Comparison of ENCODE assay signal across 27 cellular contexts in the genomic region with DNA sequence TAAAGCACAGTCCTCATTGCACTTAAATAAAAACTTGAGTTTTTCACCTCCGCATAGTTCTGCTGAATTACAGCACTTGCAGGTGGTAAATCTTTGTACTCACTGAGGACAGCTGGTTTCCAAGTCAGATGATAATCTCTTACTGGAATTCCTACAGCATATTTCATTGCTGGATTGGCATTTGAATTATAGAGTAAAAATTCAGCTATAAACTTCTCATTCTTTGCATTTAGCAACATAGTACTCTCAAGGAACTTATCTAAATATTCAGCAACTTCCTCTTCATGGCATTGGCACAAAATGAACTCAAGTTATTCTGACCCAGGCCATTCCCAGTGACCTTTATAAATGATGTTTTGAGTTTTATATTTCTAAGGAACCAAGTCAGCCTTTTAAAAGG. TPM values are rescaled to one million over a fixed set of nuclear protein-coding genes. Genes with fewer than 3 reads are reported as not detected.
A peak's percentile ranks its signal among the peaks of the same experiment; 100 is the strongest.
DNase-seq lines count a peak whose midpoint lies in the region; ATAC-seq, FAIRE-seq and TF ChIP-seq lines count a peak whose summit lies in the region.
"Had no signal": no experiment of that assay in that cellular context is flagged by ENCODE, and none has a peak within 500 bp of the region (broad histone marks: within the 10 kb centered on the region; RNA-seq: fewer than 3 reads in every experiment).

No MANE protein-coding gene starts in this region.

- no peaks in the 10 kb centered on the region; a peak in 1 of 4 replicates for H3K4me1 ChIP-seq in SK-N-SH (ENCODE audit: control insufficient read depth in 1 of 2, insufficient read depth in 2 of 2, low read depth in 1 of 2, low read length in 1 of 2)
- H3K4me1 ChIP-seq in endothelial cell of umbilical vein (ENCODE audit: control insufficient read depth, extremely low read depth, insufficient read depth, low read length), result no peaks in the 10 kb centered on the region
- H3K4me1 ChIP-seq in PC-9 (replicated peaks; ENCODE audit: insufficient read depth), result no peaks in the 10 kb centered on the region; the same call in 1 of the 2 replicates

- no peaks in the 10 kb centered on the region for H3K27me3 ChIP-seq in SK-N-SH (ENCODE audit: insufficient read depth)
- no peaks in the 10 kb centered on the region for H3K27me3 ChIP-seq in endothelial cell of umbilical vein (ENCODE audit: control insufficient read depth in 2 of 2, insufficient read depth in 2 of 2, low read length in 2 of 2)
- H3K27me3 ChIP-seq in PC-9 (ENCODE audit: insufficient read depth, low read depth), result no peaks in the 10 kb centered on the region
- H3K27me3 ChIP-seq: BLaER1 treated with 17β-estradiol and CSF1 and Interleukin-3, amounts not matched to agents 10 nM and 100 nM had no signal

- no peaks in the 10 kb centered on the region for H3K9me2 ChIP-seq in SK-N-SH
- H3K9me2 ChIP-seq in PC-9 (ENCODE audit: insufficient read depth), result no peaks in the 10 kb centered on the region

- dilution Hi-C loops in endothelial cell of umbilical vein (cut with MboI; ENCODE audit: extremely low pct_ligation_motif_present, low sequenced_read_pairs), result no loop called here

- H3F3A ChIP-seq in SK-N-SH (replicated peaks; ENCODE audit: insufficient read depth) (peaks cover 7% of the 10 kb centered on the region), PC-9 (ENCODE audit: insufficient read depth, low read depth) (no peaks in the 10 kb centered on the region)

- TF ChIP-seq EP300 in SK-N-SH (IDR thresholded peaks at IDR 0.05; ENCODE audit: borderline replicate concordance in 1 of 2, low read depth in 1 of 2, low read length in 1 of 2), result peak in 1 of 2 experiments; percentile 16; a peak in 1 of 4 replicates

- H4K20me1 ChIP-seq in SK-N-SH (ENCODE audit: insufficient read depth), result no peaks in the 10 kb centered on the region
- no peaks in the 10 kb centered on the region for H4K20me1 ChIP-seq in endothelial cell of umbilical vein (replicated peaks; ENCODE audit: control insufficient read depth, extremely low read depth, insufficient read depth, low read length)
- H4K20me1 ChIP-seq in PC-9 (ENCODE audit: insufficient read depth), result no peaks in the 10 kb centered on the region
- H4K20me1 ChIP-seq: BLaER1 treated with 17β-estradiol and CSF1 and Interleukin-3, amounts not matched to agents 10 nM and 100 nM had no signal

- TF ChIP-seq RAD21 in SK-N-SH (IDR thresholded peaks at IDR 0.05; ENCODE audit: low read length), result no peak

- peak; percentile 61 for DNase-seq in EH (ENCODE audit: low read depth)
- DNase-seq in SK-N-SH, result no peak
- peak; percentile 67 for DNase-seq in endothelial cell of umbilical vein (ENCODE audit: low read depth, low spot score)
- DNase-seq in left colon, result no peak
- no peak for DNase-seq in NCI-H1436 (lab: John Stamatoyannopoulos, UW)
- no peak for DNase-seq in GM20000 (ENCODE audit: low spot score)
- no peak for DNase-seq in PC-9
- DNase-seq: ACHN; Calu3; CD4-positive, alpha-beta memory T cell; DMS153; GDM1; GM23248; KBM-7; NCI-H1092; NCI-H1436 treated with DMSO at 0.1 percent for 48 hours; NCI-H1930; NCI-H2227 treated with DMSO at 0.1 percent for 48 hours; NCI-H524 treated with DMSO at 0.1 percent for 48 hours; OCI-M1 had no signal

- peak overlapping the region in 1 of 2 experiments; percentile 66; a peak in 1 of 4 replicates for H3K27ac ChIP-seq in SK-N-SH (ENCODE audit: low read depth in 2 of 2, low read length in 1 of 2)
- H3K27ac ChIP-seq in endothelial cell of umbilical vein (ENCODE audit: insufficient read depth, low read depth, low read length), result no peak overlapping the region
- H3K27ac ChIP-seq in PC-9, result no peak overlapping the region
- H3K27ac ChIP-seq: 22Rv1; BLaER1 treated with 17β-estradiol and CSF1 and Interleukin-3, amounts not matched to agents 10 nM and 100 nM; GM23248; HL-60 had no signal

- FAIRE-seq in endothelial cell of umbilical vein (lab: Jason Lieb, UNC), result no peak
- FAIRE-seq: HepG2 had no signal

- peaks cover 34 to 45% of the 10 kb centered on the region in 2 experiments for H3K36me3 ChIP-seq in SK-N-SH (replicated peaks in 1 of 2; ENCODE audit: control insufficient read depth in 1 of 2, insufficient read depth in 2 of 2, low read length in 1 of 2)
- peaks cover 4 to 11% of the 10 kb centered on the region in 2 experiments for H3K36me3 ChIP-seq in endothelial cell of umbilical vein (ENCODE audit: control insufficient read depth in 2 of 2, extremely low read depth in 1 of 2, insufficient read depth in 2 of 2, low read length in 2 of 2)
- peaks cover 19% of the 10 kb centered on the region; the same call in 1 of the 2 replicates for H3K36me3 ChIP-seq in PC-9 (ENCODE audit: low read depth)

- H3K4me3 ChIP-seq in SK-N-SH (ENCODE audit: low read depth in 2 of 2, low read length in 1 of 2), result no peak overlapping the region
- no peak overlapping the region for H3K4me3 ChIP-seq in endothelial cell of umbilical vein (replicated peaks in 1 of 3; ENCODE audit: insufficient read depth in 1 of 3, low read depth in 1 of 3, low read length in 3 of 3)
- H3K4me3 ChIP-seq in PC-9, result no peak overlapping the region
- H3K4me3 ChIP-seq: BLaER1 treated with 17β-estradiol and CSF1 and Interleukin-3, amounts not matched to agents 10 nM and 100 nM; GM23248; HAP-1 had no signal

- no peak for TF ChIP-seq POLR2A in endothelial cell of umbilical vein (IDR thresholded peaks at IDR 0.05; ENCODE audit: low read depth, low read length)

- BruUV-seq in endothelial cell of umbilical vein (replicated peaks; lab: Mats Ljungman, UMichigan) (no TSS peak), PC-9 (replicated peaks; lab: Mats Ljungman, UMichigan) (no TSS peak)

- H3K9me3 ChIP-seq in SK-N-SH (no peaks in the 10 kb centered on the region), endothelial cell of umbilical vein (replicated peaks; ENCODE audit: control insufficient read depth, insufficient read depth, low read length) (no peaks in the 10 kb centered on the region), PC-9 (ENCODE audit: insufficient read depth, low read depth) (peaks cover 12% of the 10 kb centered on the region)

- H3K9me1 ChIP-seq in endothelial cell of umbilical vein (replicated peaks; ENCODE audit: control insufficient read depth, extremely low read depth, insufficient read depth, low read length), result no peaks in the 10 kb centered on the region

- H3K9ac ChIP-seq in SK-N-SH (no peak overlapping the region), endothelial cell of umbilical vein (replicated peaks; ENCODE audit: extremely low read depth, insufficient read depth, low read length) (no peak overlapping the region)
- H3K9ac ChIP-seq: BLaER1 treated with 17β-estradiol and CSF1 and Interleukin-3, amounts not matched to agents 10 nM and 100 nM; GM23248 had no signal

- whole genome bisulfite sequencing in SK-N-SH (ENCODE audit: low lambda C conversion rate), result 93% methylated on average over 1 of the region's 1 CpG

- POLR2A ChIA-PET in SK-N-SH (lab: Yijun Ruan, JAX) (no interaction called here), endothelial cell of umbilical vein (lab: Charles Lee) (no interaction called here), PC-9 (lab: Charles Lee; ENCODE audit: unreplicated experiment) (no interaction called here)

- H3K79me2 ChIP-seq in SK-N-SH (ENCODE audit: insufficient read depth) (no peaks in the 10 kb centered on the region), endothelial cell of umbilical vein (ENCODE audit: control insufficient read depth, insufficient read depth, low read length) (no peaks in the 10 kb centered on the region), PC-9 (ENCODE audit: low read depth) (no peaks in the 10 kb centered on the region)

- CTCF ChIA-PET in SK-N-SH (lab: Yijun Ruan, JAX), result no interaction called here
- CTCF ChIA-PET in endothelial cell of umbilical vein (lab: Charles Lee), result no interaction called here
- CTCF ChIA-PET in PC-9 (lab: Charles Lee), result no interaction called here

- H2AFZ ChIP-seq in SK-N-SH (ENCODE audit: low read depth), result no peak overlapping the region
- H2AFZ ChIP-seq in endothelial cell of umbilical vein (ENCODE audit: low read depth, low read length), result no peak overlapping the region
- H2AFZ ChIP-seq in PC-9, result no peak overlapping the region
- H2AFZ ChIP-seq: GM23248 had no signal

- ATAC-seq in left colon, result peak; percentile 51
- ATAC-seq in GM21515 (IDR thresholded peaks at IDR 0.05; ENCODE audit: unreplicated experiment), result no peak
- ATAC-seq: HepG2, Right ventricle myocardium inferior had no signal

- TF ChIP-seq CTCF in SK-N-SH (IDR thresholded peaks at IDR 0.05) (no peak), endothelial cell of umbilical vein (IDR thresholded peaks at IDR 0.05; ENCODE audit: extremely low read depth in 1 of 2, insufficient read depth in 1 of 2, low read depth in 1 of 2, low read length in 2 of 2) (no peak), GM20000 (IDR thresholded peaks at IDR 0.05; ENCODE audit: extremely low read depth, missing control alignments) (no peak), PC-9 (conservative IDR thresholded peaks at IDR 0.05) (no peak)

- H3K4me2 ChIP-seq in SK-N-SH (no peak overlapping the region), endothelial cell of umbilical vein (ENCODE audit: insufficient read depth, low read length) (no peak overlapping the region), PC-9 (no peak overlapping the region)
- H3K4me2 ChIP-seq: BLaER1 treated with 17β-estradiol and CSF1 and Interleukin-3, amounts not matched to agents 10 nM and 100 nM had no signal

- intact Hi-C loops in endothelial cell of umbilical vein (cut with micrococcal nuclease) (no loop called here), left colon (cut with DNase I, micrococcal nuclease) (no loop called here), PC-9 (cut with micrococcal nuclease; ENCODE audit: unreplicated experiment) (no loop called here)

TF ChIP-seq in SK-N-SH, 30 proteins besides CTCF, POLR2A, EP300 and RAD21 (continues in another document):
- TF ChIP-seq POLR2AphosphoS5 (IDR thresholded peaks at IDR 0.05; ENCODE audit: low read depth, low read length) (peak; percentile 20; the same call in 1 of the 2 replicates), TCF12 (IDR thresholded peaks at IDR 0.05) (peak; percentile 73)

TF ChIP-seq in endothelial cell of umbilical vein, 7 proteins besides CTCF, POLR2A, EP300 and RAD21 (continues in another document):
- TF ChIP-seq FOS (IDR thresholded peaks at IDR 0.05; ENCODE audit: borderline replicate concordance, insufficient read depth, low read length), result no peak
- TF ChIP-seq GATA2 (IDR thresholded peaks at IDR 0.05; ENCODE audit: insufficient read depth, insufficient read length, low read depth, low read length), result no peak

RNA-seq across cellular contexts. Expression of a gene that starts 23.4 kb away (rescaled TPM):
- polyA plus RNA-seq in SK-N-SH (2012; rRNA removed) (10.5 and 14.3 TPM in 2 replicates), endothelial cell of umbilical vein (3.0 and 4.4 TPM in 2 replicates)
- polyA plus RNA-seq in SK-N-SH (2012; cell fraction: cytosol; rRNA removed), result 8.6 and 8.9 TPM in 2 replicates
- 16.7 and 51.1 TPM in 2 replicates for polyA plus RNA-seq in SK-N-SH (2012; cell fraction: nucleus; rRNA removed)
- total RNA-seq in endothelial cell of umbilical vein (6.4 and 7.7 TPM in 2 replicates), left colon (10 to 100 TPM; 25.0 to 26.4 TPM), PC-9 (2021) (6.8 and 8.4 TPM in 2 replicates)
- polyA plus RNA-seq in endothelial cell of umbilical vein (2011; cell fraction: cytosol; rRNA removed), result 5.4 and 5.6 TPM in 2 replicates
- 31.2 and 43.9 TPM in 2 replicates for polyA plus RNA-seq in endothelial cell of umbilical vein (2011; cell fraction: nucleus; rRNA removed)
- polyA plus RNA-seq in endothelial cell of umbilical vein (2012), result 5.5 and 6.5 TPM in 2 replicates
- 6.8 and 9.3 TPM in 2 replicates for polyA minus RNA-seq in endothelial cell of umbilical vein
- polyA minus RNA-seq in endothelial cell of umbilical vein (2011; cell fraction: cytosol; rRNA and poly(A)+ RNA removed), result 4.2 TPM
- polyA minus RNA-seq in endothelial cell of umbilical vein (2011; cell fraction: nucleus; rRNA and poly(A)+ RNA removed), result 18.8 and 29.2 TPM in 2 replicates

Comparison
In these comparisons a context has a peak if more than half of its experiments do, and no peak if none do; other contexts are left out.
1. DNase-seq: peak in EH (single experiment) and endothelial cell of umbilical vein (single experiment); none in SK-N-SH (single experiment), left colon (0 of 2), NCI-H1436 (single experiment), GM20000 (single experiment) and PC-9 (0 of 2).